11 cellular contexts compared by ENCODE assay signal in genomic region chr12:110330544-110330943, GRCh38. TPM values are rescaled to one million over a fixed set of nuclear protein-coding genes. Genes with fewer than 3 reads are reported as not detected.
DNase-seq lines count a peak whose midpoint lies in the region; FAIRE-seq and TF ChIP-seq lines count a peak whose summit lies in the region.
"Had no signal": no experiment of that assay in that cellular context is flagged by ENCODE, and none has a peak within 500 bp of the region (broad histone marks: within the 10 kb centered on the region; RNA-seq: fewer than 3 reads in every experiment).

No MANE protein-coding gene starts in this region.

- H3K4me1 ChIP-seq in BLaER1 treated with 17β-estradiol and CSF1 and Interleukin-3, amounts not matched to agents 10 nM and 100 nM = peaks cover 0 to 42% (median 23%) of the 10 kb centered on the region in 10 experiments; a peak in 17 of 20 replicates
- no peaks in the 10 kb centered on the region for H3K4me1 ChIP-seq in astrocyte (ENCODE audit: insufficient read depth, low read length)

- peaks cover 99 to 100% (median 100%) of the 10 kb centered on the region in 11 experiments for H3K36me3 ChIP-seq in BLaER1 treated with 17β-estradiol and CSF1 and Interleukin-3, amounts not matched to agents 10 nM and 100 nM
- H3K36me3 ChIP-seq in astrocyte (ENCODE audit: insufficient read depth, low read length) = peaks cover 75% of the 10 kb centered on the region

- H4K20me1 ChIP-seq in BLaER1 treated with 17β-estradiol and CSF1 and Interleukin-3, amounts not matched to agents 10 nM and 100 nM = peaks cover 59 to 100% (median 85%) of the 10 kb centered on the region in 11 experiments; a peak in 20 of 22 replicates
- peaks cover 88% of the 10 kb centered on the region for H4K20me1 ChIP-seq in astrocyte (ENCODE audit: insufficient read depth, low read length)

- no peaks in the 10 kb centered on the region for H3K27me3 ChIP-seq in BLaER1 treated with 17β-estradiol and CSF1 and Interleukin-3, amounts not matched to agents 10 nM and 100 nM
- H3K27me3 ChIP-seq in astrocyte (ENCODE audit: insufficient read depth, low read length) = no peaks in the 10 kb centered on the region
- H3K27me3 ChIP-seq: pancreas had no signal

- H3K9ac ChIP-seq in BLaER1 treated with 17β-estradiol and CSF1 and Interleukin-3, amounts not matched to agents 10 nM and 100 nM = peak overlapping the region in 2 of 11 experiments; percentile 5 to 22; a peak in 2 of 22 replicates
- no peak overlapping the region for H3K9ac ChIP-seq in astrocyte (ENCODE audit: low read length)

- H3K27me3 Mint-ChIP-seq in astrocyte (ENCODE audit: low read depth, unreplicated experiment) = no peaks in the 10 kb centered on the region

- in situ Hi-C loops in KBM-7 (cut with MboI; ENCODE audit: low pct_unique_long_range_greater_than_20kb, low sequenced_read_pairs) = no loop called here

- H3K27ac Mint-ChIP-seq in astrocyte (ENCODE audit: unreplicated experiment) = no peak overlapping the region

- H3K9me3 ChIP-seq in BLaER1 treated with 17β-estradiol and CSF1 and Interleukin-3, amounts not matched to agents 10 nM and 100 nM (replicated peaks in 1 of 11) = no peaks in the 10 kb centered on the region
- H3K9me3 ChIP-seq in astrocyte (ENCODE audit: insufficient read depth, low read depth, low read length) = no peaks in the 10 kb centered on the region
- H3K9me3 ChIP-seq: pancreas had no signal

- TF ChIP-seq CTCF in astrocyte (IDR thresholded peaks at IDR 0.05; ENCODE audit: insufficient read depth, low read depth, low read length) = no peak

- DNase-seq in KBM-7 (peak; percentile 53), astrocyte (ENCODE audit: low read depth) (peak; percentile 39), kidney tubule cell (ENCODE audit: low spot score) (peak; percentile 36), ureter (ENCODE audit: low spot score) (no peak), HK-2 (ENCODE audit: unreplicated experiment) (no peak), RKO (ENCODE audit: low spot score) (no peak), frontal cortex (ENCODE audit: low spot score in 2 of 2) (no peak)
- DNase-seq: H7, NCI-H187, pancreas had no signal

- H3K4me2 ChIP-seq in BLaER1 treated with 17β-estradiol and CSF1 and Interleukin-3, amounts not matched to agents 10 nM and 100 nM = peak overlapping the region in 10 of 11 experiments; percentile 4 to 69 (median 44); a peak in 17 of 22 replicates
- H3K4me2 ChIP-seq in astrocyte (ENCODE audit: low read length) = no peak overlapping the region

- peaks cover 91% of the 10 kb centered on the region for H3K79me2 ChIP-seq in astrocyte (ENCODE audit: insufficient read depth, low read length)

- no peaks in the 10 kb centered on the region for H3K9me3 Mint-ChIP-seq in astrocyte (ENCODE audit: unreplicated experiment)

- no peak overlapping the region for H2AFZ ChIP-seq in astrocyte (ENCODE audit: low read depth, low read length)

- H3K4me1 Mint-ChIP-seq in astrocyte (ENCODE audit: low read depth, unreplicated experiment) = peaks cover 10% of the 10 kb centered on the region

- peaks cover 27% of the 10 kb centered on the region for H3K36me3 Mint-ChIP-seq in astrocyte (ENCODE audit: low read depth, unreplicated experiment)

- H3K4me3 Mint-ChIP-seq in astrocyte (ENCODE audit: unreplicated experiment) = no peak overlapping the region

- H3K27ac ChIP-seq in BLaER1 treated with 17β-estradiol and CSF1 and Interleukin-3, amounts not matched to agents 10 nM and 100 nM = peak overlapping the region in 7 of 11 experiments; percentile 7 to 37 (median 28); a peak in 8 of 22 replicates
- no peak overlapping the region for H3K27ac ChIP-seq in astrocyte (ENCODE audit: low read depth, low read length)
- H3K27ac ChIP-seq: pancreas had no signal

- H3K4me3 ChIP-seq in BLaER1 treated with 17β-estradiol and CSF1 and Interleukin-3, amounts not matched to agents 10 nM and 100 nM = no peak overlapping the region
- H3K4me3 ChIP-seq in astrocyte (ENCODE audit: insufficient read depth, low read depth, low read length) = no peak overlapping the region
- H3K4me3 ChIP-seq: pancreas had no signal

- no peak for FAIRE-seq in astrocyte (lab: Jason Lieb, UNC)
- no peak for FAIRE-seq in frontal cortex (lab: Jason Lieb, UNC)
- FAIRE-seq: pancreas had no signal

RNA-seq across cellular contexts. Expression of gene ATP2A2, which starts 49.5 kb away (rescaled TPM):
- 262 TPM in 2 replicates for total RNA-seq in astrocyte
- total RNA-seq in ureter = 357 TPM
- 149 TPM for total RNA-seq in frontal cortex

Comparison
In these comparisons a context has a peak if more than half of its experiments do, and no peak if none do; other contexts are left out.
1. DNase-seq: peak in KBM-7 (single experiment), astrocyte (single experiment) and kidney tubule cell (single experiment); none in ureter (single experiment), HK-2 (single experiment), RKO (single experiment) and frontal cortex (0 of 2).